ENCODE assay signal across 11 cellular contexts in genomic region chrX:136214551-136214950, GRCh38. TPM values are rescaled to one million over a fixed set of nuclear protein-coding genes. Genes with fewer than 3 reads are reported as not detected.
DNase-seq lines count a peak whose midpoint lies in the region; ATAC-seq and TF ChIP-seq lines count a peak whose summit lies in the region.
"Had no signal": no experiment of that assay in that cellular context is flagged by ENCODE, and none has a peak within 500 bp of the region (broad histone marks: within the 10 kb centered on the region; RNA-seq: fewer than 3 reads in every experiment).

No MANE protein-coding gene starts in this region.

- no peak overlapping the region for H2BK5ac ChIP-seq in H9 (ENCODE audit: insufficient read length, low read length)

- no peak overlapping the region for H3T11ph ChIP-seq in H9 (ENCODE audit: low read length)

- H3K36me3 Mint-ChIP-seq in nephron progenitor cell (ENCODE audit: low read depth) (peaks cover 11% of the 10 kb centered on the region), H9 (ENCODE audit: insufficient read depth in 1 of 3, low read depth in 3 of 3) (peaks cover 18 to 46% (median 27%) of the 10 kb centered on the region in 3 experiments)

- no peak overlapping the region for H3K27ac ChIP-seq in H9 (ENCODE audit: insufficient read length, low read depth, low read length)

- no peak overlapping the region for H4K5ac ChIP-seq in H9 (ENCODE audit: insufficient read length, low read depth, low read length)

- no peaks in the 10 kb centered on the region for H3K79me2 ChIP-seq in H9 (ENCODE audit: insufficient read depth, low read length)

- H3K4me3 ChIP-seq in epithelial cell of esophagus (ENCODE audit: low read length), result no peak overlapping the region

- H3K9ac ChIP-seq in H9 (ENCODE audit: extremely low read depth, insufficient read length, low read length), result no peak overlapping the region

- H3K9me3 Mint-ChIP-seq in nephron progenitor cell, result peaks cover 36% of the 10 kb centered on the region
- H3K9me3 Mint-ChIP-seq in H9, result peaks cover 49 to 74% of the 10 kb centered on the region in 2 experiments
- H3K9me3 Mint-ChIP-seq: CD8-positive, alpha-beta memory T cell had no signal

- no CpG with 5 or more reads among the region's 7 CpGs for WGBS in H9 (ENCODE audit: extremely low coverage, insufficient read length, low lambda C conversion rate)

- no peaks in the 10 kb centered on the region for H3K4me1 ChIP-seq in H9 (ENCODE audit: insufficient read depth, low read length)

- peak; percentile 44 for DNase-seq in AG08396 (ENCODE audit: low spot score)
- DNase-seq in M059J (ENCODE audit: low read depth), result peak; percentile 99
- peak; percentile 41 for DNase-seq in epithelial cell of esophagus (ENCODE audit: low read depth)
- no peak for DNase-seq in nephron progenitor cell
- no peak for DNase-seq in H9
- DNase-seq in activated gamma-delta T cell (lab: John Stamatoyannopoulos, UW), result no peak
- no peak for DNase-seq in retina
- DNase-seq: CD8-positive, alpha-beta memory T cell; left colon; stimulated activated CD4-positive, alpha-beta T cell treated with anti-CD3 and anti-CD28 coated beads, Interleukin-1b, Interleukin-23, amount 100 ng/mL, for 48 hours had no signal

- no peaks in the 10 kb centered on the region for H3K27me3 ChIP-seq in H9 (ENCODE audit: insufficient read depth, low read length)

- no peak overlapping the region for H3K14ac ChIP-seq in H9 (ENCODE audit: insufficient read depth, low read length)

- H3K18ac ChIP-seq in H9 (ENCODE audit: insufficient read length, low read depth, low read length), result no peak overlapping the region

- H2BK120ac ChIP-seq in H9 (ENCODE audit: low read depth, low read length, poor library complexity, severe bottlenecking), result no peak overlapping the region

- no peak overlapping the region for H4K91ac ChIP-seq in H9 (ENCODE audit: insufficient read length, low read depth, low read length)

- H3K4me3 Mint-ChIP-seq in nephron progenitor cell, result no peak overlapping the region
- no peak overlapping the region for H3K4me3 Mint-ChIP-seq in H9

- H4K8ac ChIP-seq in H9 (replicated peaks; ENCODE audit: insufficient read length, low read depth, low read length), result no peak overlapping the region

- no peak overlapping the region for H3K4ac ChIP-seq in H9 (ENCODE audit: low read depth, low read length)

- peaks cover 4% of the 10 kb centered on the region for H3K27me3 Mint-ChIP-seq in nephron progenitor cell (ENCODE audit: low read depth, poor library complexity)
- H3K27me3 Mint-ChIP-seq in H9 (ENCODE audit: low read depth), result peaks cover 1% of the 10 kb centered on the region; the same call in 1 of the 2 replicates

- H2AK5ac ChIP-seq in H9 (ENCODE audit: insufficient read length, low read length), result no peak overlapping the region

- H3K27ac Mint-ChIP-seq in nephron progenitor cell (peak overlapping the region; percentile 89), H9 (peak overlapping the region in 1 of 3 experiments; percentile 18; a peak in 1 of 7 replicates)
- H3K27ac Mint-ChIP-seq: CD8-positive, alpha-beta memory T cell had no signal

- no peaks in the 10 kb centered on the region for H3K23me2 ChIP-seq in H9 (ENCODE audit: insufficient read length, low read depth, low read length, poor library complexity, severe bottlenecking)

- TF ChIP-seq CTCF in epithelial cell of esophagus (IDR thresholded peaks at IDR 0.05; ENCODE audit: insufficient read depth, low read depth, low read length, missing control alignments) (no peak), nephron progenitor cell (IDR thresholded peaks at IDR 0.05) (no peak), H9 (conservative IDR thresholded peaks at IDR 0.05) (no peak)

- H2AFZ ChIP-seq in H9 (ENCODE audit: low read length), result no peak overlapping the region

- no peak overlapping the region for H3K56ac ChIP-seq in H9 (ENCODE audit: insufficient read length, low read depth, low read length)

- no peak overlapping the region for H2BK15ac ChIP-seq in H9 (ENCODE audit: low read depth, low read length)

- no peak for ATAC-seq in HG02973 (IDR thresholded peaks at IDR 0.05; ENCODE audit: unreplicated experiment)
- ATAC-seq: left colon had no signal

- no peak overlapping the region for H3K4me2 ChIP-seq in H9 (ENCODE audit: insufficient read depth, insufficient read length, low read length)

- H2BK12ac ChIP-seq in H9 (ENCODE audit: insufficient read length, low read depth, low read length), result no peak overlapping the region

- no peak overlapping the region for H3K23ac ChIP-seq in H9 (ENCODE audit: insufficient read length, low read depth, low read length)

- H4K20me1 ChIP-seq in H9 (ENCODE audit: control insufficient read depth, insufficient read depth, insufficient read length), result no peaks in the 10 kb centered on the region

- H3K9me3 ChIP-seq in H9 (ENCODE audit: control insufficient read depth, low read depth, low read length), result peaks cover 62% of the 10 kb centered on the region

- no peak overlapping the region for H2BK20ac ChIP-seq in H9 (ENCODE audit: low read depth, low read length, poor library complexity, severe bottlenecking)

- no peaks in the 10 kb centered on the region for H3K79me1 ChIP-seq in H9 (ENCODE audit: insufficient read depth, low read depth, low read length, poor library complexity, severe bottlenecking)

- H3K4me1 Mint-ChIP-seq in nephron progenitor cell, result peaks cover 22% of the 10 kb centered on the region
- peaks cover 0 to 7% of the 10 kb centered on the region in 2 experiments; a peak in 1 of 4 replicates for H3K4me1 Mint-ChIP-seq in H9
- H3K4me1 Mint-ChIP-seq: CD8-positive, alpha-beta memory T cell had no signal

RNA-seq across cellular contexts. Expression of gene MAP7D3, which starts 36.6 kb away (rescaled TPM):
- 28.1 and 38.8 TPM in 2 replicates for total RNA-seq in M059J (2014; rRNA removed; shearing (Covaris generic))
- 15.2 and 18.2 TPM in 2 replicates for total RNA-seq in H9 (2021)

Comparison
In these comparisons a context has a peak if more than half of its experiments do, and no peak if none do; other contexts are left out.
1. DNase-seq: peak in AG08396 (single experiment), M059J (single experiment) and epithelial cell of esophagus (single experiment); none in nephron progenitor cell (single experiment), H9 (single experiment), activated gamma-delta T cell (single experiment) and retina (single experiment).